Comparison of ENCODE assay signal across 18 cellular contexts in the genomic region with DNA sequence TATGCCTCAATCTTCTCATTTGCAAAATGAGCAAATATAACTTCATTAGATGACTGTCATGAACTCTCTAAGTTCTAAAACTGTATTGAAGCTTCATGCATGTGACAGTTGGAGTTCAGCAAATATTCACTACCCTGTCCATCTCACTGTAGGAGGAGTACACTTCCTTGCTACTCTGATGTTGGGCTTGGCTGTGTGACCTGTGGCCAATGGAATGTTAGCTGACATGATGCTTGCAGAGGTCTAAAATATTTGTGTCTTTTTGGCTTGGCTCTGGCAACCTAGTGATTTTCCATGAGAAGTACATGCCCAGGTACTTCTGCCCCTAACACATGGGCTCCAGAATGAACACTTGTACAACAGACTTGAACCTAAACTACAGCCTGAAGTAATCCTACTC.
"Had no signal": no experiment of that assay in that cellular context is flagged by ENCODE, and none has a peak within 500 bp of the region (broad histone marks: within the 10 kb centered on the region; RNA-seq: fewer than 3 reads in every experiment).

No MANE protein-coding gene starts in this region.

- H3K36me3 ChIP-seq: cardiac muscle cell, neutrophil, ovary, prostate gland, WERI-Rb-1 had no signal

- H3K9me3 ChIP-seq: neutrophil, ovary, prostate gland, testis had no signal

- H3K4me1 ChIP-seq: prostate gland, testis had no signal

- H3K27ac ChIP-seq: cardiac muscle cell, neutrophil, ovary, prostate gland, testis, WERI-Rb-1 had no signal

- H3K4me3 ChIP-seq: cardiac muscle cell, ovary, prostate gland, testis had no signal

- H3K27me3 ChIP-seq: cardiac muscle cell, neutrophil, ovary, testis had no signal

- DNase-seq: activated CD4-positive, alpha-beta T cell treated with anti-CD3 and anti-CD28 coated beads for 1 hour; activated CD4-positive, alpha-beta T cell treated with anti-CD3 and anti-CD28 coated beads, Interleukin-2, amount 50 U/mL, for 1 hour; activated CD8-positive, alpha-beta memory T cell treated with anti-CD3 and anti-CD28 coated beads, Interleukin-2, amount 50 U/mL, for 4 hours; activated naive CD4-positive, alpha-beta T cell treated with Interleukin-2 at 50 U/mL for 16 hours; activated naive CD8-positive, alpha-beta T cell treated with anti-CD3 and anti-CD28 coated beads, Interleukin-2, amount 10 ng/mL, durations not matched to agents 7 days and 5 days; activated T-cell treated with anti-CD3 and anti-CD28 coated beads, Interleukin-2, amount 50 U/mL, for 48 hours; amygdala; glutamatergic neuron; hippocampal formation; ovary; stimulated activated CD4-positive, alpha-beta T cell treated with anti-CD3 and anti-CD28 coated beads, Interleukin-4, amount 100 ng/mL, for 1 hour; stimulated activated naive CD4-positive, alpha-beta T cell; T-helper 1 cell; testis; WERI-Rb-1 had no signal
